9 cellular contexts compared by ENCODE assay signal in genomic region chr17:48472485-48473281, GRCh38. TPM values are rescaled to one million over a fixed set of nuclear protein-coding genes. Genes with fewer than 3 reads are reported as not detected.
DNase-seq lines count a peak whose midpoint lies in the region; ATAC-seq and TF ChIP-seq lines count a peak whose summit lies in the region.
"Had no signal": no experiment of that assay in that cellular context is flagged by ENCODE, and none has a peak within 500 bp of the region (broad histone marks: within the 10 kb centered on the region; RNA-seq: fewer than 3 reads in every experiment).

No MANE protein-coding gene starts in this region.

- no peaks in the 10 kb centered on the region for H3K36me3 ChIP-seq in kidney epithelial cell (ENCODE audit: control insufficient read depth, insufficient read depth, low read length)

- H3K36me3 Mint-ChIP-seq in stimulated activated memory B cell treated with anti-CD40 and anti-IgM and Interleukin-4, amounts not matched to agents 10 μg/mL and 1 μg/mL and 100 μg/mL, for 72 hours: no peaks in the 10 kb centered on the region

- no peaks in the 10 kb centered on the region for H3K9me3 Mint-ChIP-seq in stimulated activated memory B cell treated with anti-CD40 and anti-IgM and Interleukin-4, amounts not matched to agents 10 μg/mL and 1 μg/mL and 100 μg/mL, for 72 hours

- H3K27me3 Mint-ChIP-seq in stimulated activated memory B cell treated with anti-CD40 and anti-IgM and Interleukin-4, amounts not matched to agents 10 μg/mL and 1 μg/mL and 100 μg/mL, for 72 hours: no peaks in the 10 kb centered on the region

- no peak for TF ChIP-seq CTCF in kidney epithelial cell (IDR thresholded peaks at IDR 0.05; ENCODE audit: insufficient read depth, low read length, poor library complexity, severe bottlenecking)

- DNase-seq in COLO668 (lab: John Stamatoyannopoulos, UW; ENCODE audit: unreplicated experiment) (peak; percentile 8), HS-5 (ENCODE audit: low read depth) (peak; percentile 93), SHP77 treated with DMSO at 0.1 percent for 48 hours (lab: John Stamatoyannopoulos, UW) (peak; percentile 2), kidney epithelial cell (ENCODE audit: low read depth) (peak; percentile 74)
- DNase-seq in stimulated activated CD4-positive, alpha-beta T cell treated with anti-CD3 and anti-CD28 coated beads, Interleukin-15, amount 100 ng/mL, for 24 hours: no peak
- DNase-seq: foreskin melanocyte had no signal

- ATAC-seq in GM18502 (IDR thresholded peaks at IDR 0.05; ENCODE audit: poor library complexity, unreplicated experiment): no peak
- ATAC-seq in stimulated activated memory B cell treated with anti-CD40 and anti-IgM and Interleukin-4, amounts not matched to agents 10 μg/mL and 1 μg/mL and 100 μg/mL, for 72 hours: no peak
- no peak for ATAC-seq in HG02981 (IDR thresholded peaks at IDR 0.05; ENCODE audit: unreplicated experiment)

- no peak overlapping the region for H3K4me3 Mint-ChIP-seq in stimulated activated memory B cell treated with anti-CD40 and anti-IgM and Interleukin-4, amounts not matched to agents 10 μg/mL and 1 μg/mL and 100 μg/mL, for 72 hours

- no peaks in the 10 kb centered on the region for H3K27me3 ChIP-seq in kidney epithelial cell (ENCODE audit: control insufficient read depth, insufficient read depth, low read length)

- H3K4me1 Mint-ChIP-seq in stimulated activated memory B cell treated with anti-CD40 and anti-IgM and Interleukin-4, amounts not matched to agents 10 μg/mL and 1 μg/mL and 100 μg/mL, for 72 hours: peaks cover 6% of the 10 kb centered on the region

- no peak overlapping the region for H3K27ac Mint-ChIP-seq in stimulated activated memory B cell treated with anti-CD40 and anti-IgM and Interleukin-4, amounts not matched to agents 10 μg/mL and 1 μg/mL and 100 μg/mL, for 72 hours

- H3K4me3 ChIP-seq in kidney epithelial cell (ENCODE audit: low read depth, low read length): no peak overlapping the region

RNA-seq across cellular contexts. Expression of gene SKAP1, which starts 42.7 kb away (rescaled TPM):
- 3.6 and 5.6 TPM in 2 replicates for total RNA-seq in kidney epithelial cell

RNA-seq across cellular contexts. Expression of gene HOXB1, which starts 58.1 kb away (rescaled TPM):
- total RNA-seq in kidney epithelial cell: not detected in 2 replicates
